In the genomic region with DNA sequence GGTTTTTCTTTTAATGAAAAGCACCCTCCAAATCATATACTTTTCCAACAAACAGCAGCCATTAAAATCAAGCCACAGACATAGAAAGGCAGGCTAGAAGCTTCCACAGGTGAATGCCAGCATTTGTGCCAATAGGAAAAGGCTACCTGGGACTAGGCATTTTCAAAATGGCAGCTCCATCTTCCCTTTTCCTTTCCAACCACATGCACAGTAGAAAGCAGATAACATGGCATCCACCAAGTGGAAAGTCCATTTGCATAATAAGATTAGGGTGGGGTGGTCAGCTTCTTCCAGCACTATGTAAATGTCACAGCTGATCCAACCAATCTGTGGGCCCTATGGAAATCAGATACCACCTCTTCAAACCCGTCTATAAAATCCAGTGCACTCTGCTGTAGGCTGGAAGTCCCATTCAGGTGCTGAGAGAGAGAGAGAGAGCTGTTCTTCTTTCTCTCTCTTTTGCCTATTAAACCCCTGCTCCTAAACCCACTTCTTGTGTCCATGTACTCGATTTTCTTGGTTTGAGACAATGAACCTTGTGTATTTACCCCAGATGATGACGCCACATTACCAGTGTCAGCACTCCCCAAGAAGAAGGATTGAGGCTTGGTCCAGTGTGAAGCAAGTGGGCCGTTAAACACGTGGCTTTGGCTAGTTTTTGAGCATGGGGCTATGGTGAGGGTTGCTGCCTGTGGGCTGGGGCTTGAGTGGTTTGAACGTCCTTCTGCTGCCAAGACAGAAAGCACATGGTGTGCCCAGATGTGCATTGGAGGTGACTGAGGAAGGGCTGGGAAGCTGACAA, we compare ENCODE assay signal across 15 cellular contexts. TPM values are rescaled to one million over a fixed set of nuclear protein-coding genes. Genes with fewer than 3 reads are reported as not detected.
DNase-seq lines count a peak whose midpoint lies in the region; ATAC-seq and TF ChIP-seq lines count a peak whose summit lies in the region.
"Had no signal": no experiment of that assay in that cellular context is flagged by ENCODE, and none has a peak within 500 bp of the region (broad histone marks: within the 10 kb centered on the region; RNA-seq: fewer than 3 reads in every experiment).

No MANE protein-coding gene starts in this region.

- peaks cover 75% of the 10 kb centered on the region for H3F3A ChIP-seq in PC-9 (ENCODE audit: insufficient read depth, low read depth)

- no peak overlapping the region for H3K4me2 ChIP-seq in PC-9

- no peaks in the 10 kb centered on the region for H3K27me3 ChIP-seq in breast epithelium
- H3K27me3 ChIP-seq in PC-9 (ENCODE audit: insufficient read depth, low read depth) = no peaks in the 10 kb centered on the region
- H3K27me3 ChIP-seq in esophagus squamous epithelium = peaks cover 0 to 6% (median 0%) of the 10 kb centered on the region in 4 donors

- H4K20me1 ChIP-seq in PC-9 (ENCODE audit: insufficient read depth) = peaks cover 8% of the 10 kb centered on the region; the same call in 1 of the 2 replicates

- H3K4me1 Mint-ChIP-seq in MCF 10A (ENCODE audit: insufficient read depth, unreplicated experiment) = peaks cover 53% of the 10 kb centered on the region
- peaks cover 28% of the 10 kb centered on the region for H3K4me1 Mint-ChIP-seq in T-helper 17 cell

- no peak for DNase-seq in MCF 10A (ENCODE audit: unreplicated experiment)
- no peak for DNase-seq in breast epithelium (ENCODE audit: low spot score in 2 of 2)
- DNase-seq in PC-9 = no peak
- DNase-seq in esophagus squamous epithelium (lab: John Stamatoyannopoulos, UW) = no peak
- no peak for DNase-seq in erythroblast (lab: John Stamatoyannopoulos, UW)
- no peak for DNase-seq in T-helper 17 cell
- no peak for DNase-seq in NCI-H2227 (lab: John Stamatoyannopoulos, UW; ENCODE audit: unreplicated experiment)
- no peak for DNase-seq in C1 segment of cervical spinal cord (lab: John Stamatoyannopoulos, UW)
- DNase-seq: CD4-positive, CD25-positive, alpha-beta regulatory T cell; IMR-90; NCI-H1436 treated with DMSO at 0.1 percent for 48 hours had no signal

- no peaks in the 10 kb centered on the region for H3K9me2 ChIP-seq in PC-9 (ENCODE audit: insufficient read depth)

- intact Hi-C loops in MCF 10A (cut with micrococcal nuclease) = no loop called here
- intact Hi-C loops in breast epithelium (cut with DNase I; ENCODE audit: low total_unique reads) = no loop called here
- intact Hi-C loops in PC-9 (cut with micrococcal nuclease; ENCODE audit: unreplicated experiment) = no loop called here
- intact Hi-C loops in esophagus squamous epithelium (cut with DNase I) = no loop called here

- POLR2A ChIA-PET in MCF 10A (lab: Yijun Ruan, JAX) = interaction anchor here (0.6 to 4.1 kb wide), 12 partner anchors 12 to 354 kb away, joined by 3 to 57 read pairs (median 4); a partner anchor contains a TSS
- POLR2A ChIA-PET in PC-9 (lab: Charles Lee; ENCODE audit: unreplicated experiment) = interaction anchor here (0.5 to 1.3 kb wide), 2 partner anchors 74 to 168 kb away, joined by 5 read pairs; no protein-coding TSS in a partner anchor

- CTCF ChIA-PET in MCF 10A (lab: Yijun Ruan, JAX) = interaction anchor here (0.6 to 3.0 kb wide), 4 partner anchors 16 to 126 kb away, joined by 4 to 16 read pairs (median 12); no protein-coding TSS in a partner anchor
- CTCF ChIA-PET in PC-9 (lab: Charles Lee) = interaction anchor here (0.6 kb wide), 1 partner anchor 645 kb away, joined by 3 read pairs; a partner anchor contains a TSS

- H3K27ac ChIP-seq in breast epithelium (peak overlapping the region in 1 of 2 donors; percentile 19), PC-9 (peak overlapping the region; percentile 61), esophagus squamous epithelium (peak overlapping the region; percentile 38 to 82 (median 42))

- H3K4me1 ChIP-seq in breast epithelium = peaks cover 0 to under 1% of the 10 kb centered on the region in 2 donors
- peaks cover 87% of the 10 kb centered on the region for H3K4me1 ChIP-seq in PC-9 (replicated peaks; ENCODE audit: insufficient read depth)
- H3K4me1 ChIP-seq in esophagus squamous epithelium = peaks cover 5 to 88% (median 24%) of the 10 kb centered on the region in 3 donors
- H3K4me1 ChIP-seq: HAP-1 had no signal

- H3K27ac Mint-ChIP-seq in MCF 10A (ENCODE audit: low read depth, unreplicated experiment) (peak overlapping the region; percentile 40), T-helper 17 cell (no peak overlapping the region)

- TF ChIP-seq CTCF in MCF 10A (IDR thresholded peaks at IDR 0.05; ENCODE audit: unreplicated experiment) (no peak), breast epithelium (IDR thresholded peaks at IDR 0.05) (no peak), PC-9 (conservative IDR thresholded peaks at IDR 0.05) (no peak), esophagus squamous epithelium (IDR thresholded peaks at IDR 0.05) (no peak)

- no peaks in the 10 kb centered on the region for H3K9me3 ChIP-seq in breast epithelium
- no peaks in the 10 kb centered on the region; the same call in 1 of the 2 replicates for H3K9me3 ChIP-seq in PC-9 (ENCODE audit: insufficient read depth, low read depth)
- no peaks in the 10 kb centered on the region for H3K9me3 ChIP-seq in esophagus squamous epithelium
- no peaks in the 10 kb centered on the region for H3K9me3 ChIP-seq in T-helper 17 cell (ENCODE audit: control insufficient read depth, low read length, poor library complexity, severe bottlenecking)
- H3K9me3 ChIP-seq: HAP-1 had no signal

- peaks cover 25% of the 10 kb centered on the region for H3K79me2 ChIP-seq in PC-9 (ENCODE audit: low read depth)

- TF ChIP-seq POLR2A in breast epithelium (IDR thresholded peaks at IDR 0.05) (no peak), esophagus squamous epithelium (IDR thresholded peaks at IDR 0.05) (no peak), erythroblast (IDR thresholded peaks at IDR 0.05; ENCODE audit: low read length) (no peak)

- H3K9me3 Mint-ChIP-seq in MCF 10A (ENCODE audit: unreplicated experiment) = no peaks in the 10 kb centered on the region

- no peak overlapping the region for H3K4me3 Mint-ChIP-seq in MCF 10A (ENCODE audit: unreplicated experiment)
- H3K4me3 Mint-ChIP-seq in T-helper 17 cell = no peak overlapping the region
- H3K4me3 Mint-ChIP-seq: CD4-positive, CD25-positive, alpha-beta regulatory T cell had no signal

- H3K4me3 ChIP-seq in breast epithelium (no peak overlapping the region), PC-9 (no peak overlapping the region), esophagus squamous epithelium (no peak overlapping the region)
- H3K4me3 ChIP-seq: HAP-1 had no signal

- no peaks in the 10 kb centered on the region for H3K36me3 ChIP-seq in breast epithelium
- H3K36me3 ChIP-seq in PC-9 (ENCODE audit: low read depth) = peaks cover 25% of the 10 kb centered on the region
- no peaks in the 10 kb centered on the region for H3K36me3 ChIP-seq in esophagus squamous epithelium
- H3K36me3 ChIP-seq: HAP-1 had no signal

- BruUV-seq in MCF 10A (replicated peaks; lab: Mats Ljungman, UMichigan) (no TSS peak), PC-9 (replicated peaks; lab: Mats Ljungman, UMichigan) (no TSS peak)

- H3K27me3 Mint-ChIP-seq in MCF 10A (ENCODE audit: insufficient read depth, unreplicated experiment) = no peaks in the 10 kb centered on the region
- H3K27me3 Mint-ChIP-seq in T-helper 17 cell = peaks cover 74% of the 10 kb centered on the region

- ATAC-seq in T-helper 17 cell = no peak
- ATAC-seq: PC-3, SK-N-SH treated with all-trans-retinoic acid at 6 μM for 48 hours had no signal

- 60 to 62% methylated on average over 6 of the region's 6 CpGs for WGBS in esophagus squamous epithelium, 2 donors

- H2AFZ ChIP-seq in PC-9 = no peak overlapping the region

- H3K36me3 Mint-ChIP-seq in MCF 10A (ENCODE audit: insufficient read depth, unreplicated experiment) (no peaks in the 10 kb centered on the region), T-helper 17 cell (ENCODE audit: low read depth) (peaks cover 9% of the 10 kb centered on the region)
- H3K36me3 Mint-ChIP-seq: CD4-positive, CD25-positive, alpha-beta regulatory T cell had no signal

RNA-seq across cellular contexts. Expression of a gene that starts 24.2 kb away (rescaled TPM):
- total RNA-seq in MCF 10A (2022) (not detected in 2 replicates), breast epithelium (not detected), PC-9 (2021) (2.6 and 3.7 TPM in 2 replicates), esophagus squamous epithelium (10 to 100 TPM in 3 of 4 donors, 1 to 10 TPM in 1; 2.9 to 46.0 (median 22.0) TPM), T-helper 17 cell (not detected)
- total RNA-seq: CD4-positive, CD25-positive, alpha-beta regulatory T cell; IMR-90; Right ventricle myocardium inferior had no signal

RNA-seq across cellular contexts. Expression of a gene that starts 57.3 kb away (rescaled TPM):
- total RNA-seq in MCF 10A (2022) (1.3 TPM in 1 of 2 replicates, not detected in the other), breast epithelium (not detected), PC-9 (2021) (1.0 TPM in 1 of 2 replicates, not detected in the other), esophagus squamous epithelium (not detected), T-helper 17 cell (under 1 TPM in 1 of 2 donors, not detected in 1; 0.72 TPM)
- total RNA-seq: CD4-positive, CD25-positive, alpha-beta regulatory T cell; IMR-90; PC-3; Right ventricle myocardium inferior had no signal
